ENCODE assay signal across 1 cellular context in genomic region chr20:62258499-62259293, GRCh38.
TF ChIP-seq lines count a peak whose summit lies in the region.

No MANE protein-coding gene starts in this region.

TF ChIP-seq in GM23338, 12 proteins besides CTCF, POLR2A, EP300 and RAD21 (continued from another document):
- TF ChIP-seq, protein P1, sequence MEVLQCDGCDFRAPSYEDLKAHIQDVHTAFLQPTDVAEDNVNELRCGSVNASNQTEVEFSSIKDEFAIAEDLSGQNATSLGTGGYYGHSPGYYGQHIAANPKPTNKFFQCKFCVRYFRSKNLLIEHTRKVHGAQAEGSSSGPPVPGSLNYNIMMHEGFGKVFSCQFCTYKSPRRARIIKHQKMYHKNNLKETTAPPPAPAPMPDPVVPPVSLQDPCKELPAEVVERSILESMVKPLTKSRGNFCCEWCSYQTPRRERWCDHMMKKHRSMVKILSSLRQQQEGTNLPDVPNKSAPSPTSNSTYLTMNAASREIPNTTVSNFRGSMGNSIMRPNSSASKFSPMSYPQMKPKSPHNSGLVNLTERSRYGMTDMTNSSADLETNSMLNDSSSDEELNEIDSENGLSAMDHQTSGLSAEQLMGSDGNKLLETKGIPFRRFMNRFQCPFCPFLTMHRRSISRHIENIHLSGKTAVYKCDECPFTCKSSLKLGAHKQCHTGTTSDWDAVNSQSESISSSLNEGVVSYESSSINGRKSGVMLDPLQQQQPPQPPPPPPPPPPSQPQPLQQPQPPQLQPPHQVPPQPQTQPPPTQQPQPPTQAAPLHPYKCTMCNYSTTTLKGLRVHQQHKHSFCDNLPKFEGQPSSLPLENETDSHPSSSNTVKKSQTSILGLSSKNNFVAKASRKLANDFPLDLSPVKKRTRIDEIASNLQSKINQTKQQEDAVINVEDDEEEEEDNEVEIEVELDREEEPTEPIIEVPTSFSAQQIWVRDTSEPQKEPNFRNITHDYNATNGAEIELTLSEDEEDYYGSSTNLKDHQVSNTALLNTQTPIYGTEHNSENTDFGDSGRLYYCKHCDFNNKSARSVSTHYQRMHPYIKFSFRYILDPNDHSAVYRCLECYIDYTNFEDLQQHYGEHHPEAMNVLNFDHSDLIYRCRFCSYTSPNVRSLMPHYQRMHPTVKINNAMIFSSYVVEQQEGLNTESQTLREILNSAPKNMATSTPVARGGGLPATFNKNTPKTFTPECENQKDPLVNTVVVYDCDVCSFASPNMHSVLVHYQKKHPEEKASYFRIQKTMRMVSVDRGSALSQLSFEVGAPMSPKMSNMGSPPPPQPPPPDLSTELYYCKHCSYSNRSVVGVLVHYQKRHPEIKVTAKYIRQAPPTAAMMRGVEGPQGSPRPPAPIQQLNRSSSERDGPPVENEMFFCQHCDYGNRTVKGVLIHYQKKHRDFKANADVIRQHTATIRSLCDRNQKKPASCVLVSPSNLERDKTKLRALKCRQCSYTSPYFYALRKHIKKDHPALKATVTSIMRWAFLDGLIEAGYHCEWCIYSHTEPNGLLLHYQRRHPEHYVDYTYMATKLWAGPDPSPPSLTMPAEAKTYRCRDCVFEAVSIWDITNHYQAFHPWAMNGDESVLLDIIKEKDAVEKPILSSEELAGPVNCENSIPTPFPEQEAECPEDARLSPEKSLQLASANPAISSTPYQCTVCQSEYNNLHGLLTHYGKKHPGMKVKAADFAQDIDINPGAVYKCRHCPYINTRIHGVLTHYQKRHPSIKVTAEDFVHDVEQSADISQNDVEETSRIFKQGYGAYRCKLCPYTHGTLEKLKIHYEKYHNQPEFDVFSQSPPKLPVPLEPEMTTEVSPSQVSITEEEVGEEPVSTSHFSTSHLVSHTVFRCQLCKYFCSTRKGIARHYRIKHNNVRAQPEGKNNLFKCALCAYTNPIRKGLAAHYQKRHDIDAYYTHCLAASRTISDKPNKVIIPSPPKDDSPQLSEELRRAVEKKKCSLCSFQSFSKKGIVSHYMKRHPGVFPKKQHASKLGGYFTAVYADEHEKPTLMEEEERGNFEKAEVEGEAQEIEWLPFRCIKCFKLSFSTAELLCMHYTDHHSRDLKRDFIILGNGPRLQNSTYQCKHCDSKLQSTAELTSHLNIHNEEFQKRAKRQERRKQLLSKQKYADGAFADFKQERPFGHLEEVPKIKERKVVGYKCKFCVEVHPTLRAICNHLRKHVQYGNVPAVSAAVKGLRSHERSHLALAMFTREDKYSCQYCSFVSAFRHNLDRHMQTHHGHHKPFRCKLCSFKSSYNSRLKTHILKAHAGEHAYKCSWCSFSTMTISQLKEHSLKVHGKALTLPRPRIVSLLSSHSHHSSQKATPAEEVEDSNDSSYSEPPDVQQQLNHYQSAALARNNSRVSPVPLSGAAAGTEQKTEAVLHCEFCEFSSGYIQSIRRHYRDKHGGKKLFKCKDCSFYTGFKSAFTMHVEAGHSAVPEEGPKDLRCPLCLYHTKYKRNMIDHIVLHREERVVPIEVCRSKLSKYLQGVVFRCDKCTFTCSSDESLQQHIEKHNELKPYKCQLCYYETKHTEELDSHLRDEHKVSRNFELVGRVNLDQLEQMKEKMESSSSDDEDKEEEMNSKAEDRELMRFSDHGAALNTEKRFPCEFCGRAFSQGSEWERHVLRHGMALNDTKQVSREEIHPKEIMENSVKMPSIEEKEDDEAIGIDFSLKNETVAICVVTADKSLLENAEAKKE (CRISPR knock-in tag; IDR thresholded peaks at IDR 0.05) = no peak
- TF ChIP-seq EZH2 (IDR thresholded peaks at IDR 0.05; ENCODE audit: low read depth, unreplicated experiment) (no peak), ZNF114 (CRISPR knock-in tag; IDR thresholded peaks at IDR 0.05) (no peak), REST (IDR thresholded peaks at IDR 0.05; ENCODE audit: unreplicated experiment) (no peak)
TF ChIP-seq in GM23338: peak in this region for 0.
